1 cellular context compared by ENCODE assay signal in genomic region chr1:55217226-55217996, GRCh38.
TF ChIP-seq lines count a peak whose summit lies in the region.

No MANE protein-coding gene starts in this region.

TF ChIP-seq in K562, 482 proteins besides CTCF, POLR2A, EP300 and RAD21 (continued from another document and continues in another):
- TF ChIP-seq HDAC8 (tag; IDR thresholded peaks at IDR 0.05) (no peak), NCOR1 (IDR thresholded peaks at IDR 0.05) (no peak), RBM39 (optimal IDR thresholded peaks at IDR 0.05; ENCODE audit: low read depth, low read length) (no peak), SMARCE1 (IDR thresholded peaks at IDR 0.05) (no peak), ZNF551 (CRISPR knock-in tag; IDR thresholded peaks at IDR 0.05) (no peak), ELF1 (tag; IDR thresholded peaks at IDR 0.05) (peak; percentile 62), GTF2F1 (IDR thresholded peaks at IDR 0.05; ENCODE audit: low read depth, low read length) (no peak), HOXB6 (CRISPR knock-in tag; IDR thresholded peaks at IDR 0.05; ENCODE audit: borderline replicate concordance) (no peak), PHF8 (IDR thresholded peaks at IDR 0.05; ENCODE audit: borderline replicate concordance, low read length) (no peak), TRIM28 (IDR thresholded peaks at IDR 0.05) (no peak), ZNF830 (CRISPR knock-in tag; IDR thresholded peaks at IDR 0.05) (no peak), ZNF140 (CRISPR knock-in tag; IDR thresholded peaks at IDR 0.05) (no peak), NFIX (CRISPR knock-in tag; IDR thresholded peaks at IDR 0.05; ENCODE audit: low read depth) (no peak), USF1 (CRISPR knock-in tag; IDR thresholded peaks at IDR 0.05) (no peak), PTRF (tag; IDR thresholded peaks at IDR 0.05) (no peak), MCM5 (IDR thresholded peaks at IDR 0.05; ENCODE audit: low read depth) (no peak), CTBP1 (IDR thresholded peaks at IDR 0.05; ENCODE audit: borderline replicate concordance) (no peak), ZBTB1 (CRISPR knock-in tag; IDR thresholded peaks at IDR 0.05; ENCODE audit: borderline replicate concordance, low read depth) (no peak), ETS2 (tag; IDR thresholded peaks at IDR 0.05; ENCODE audit: borderline replicate concordance, poor library complexity, severe bottlenecking) (no peak), ZNF41 (CRISPR knock-in tag; conservative IDR thresholded peaks at IDR 0.05) (no peak), SMAD2 (IDR thresholded peaks at IDR 0.05; ENCODE audit: low read depth, low read length) (no peak), BRF2 (IDR thresholded peaks at IDR 0.05; ENCODE audit: borderline replicate concordance, insufficient read depth, insufficient read length) (no peak), MTA1 (IDR thresholded peaks at IDR 0.05; ENCODE audit: borderline replicate concordance) (peak; percentile 63; the same call in 1 of the 2 replicates), SAFB (IDR thresholded peaks at IDR 0.05; ENCODE audit: borderline replicate concordance, low read depth, low read length) (no peak), ZNF354B (CRISPR knock-in tag; IDR thresholded peaks at IDR 0.05) (no peak), ZBTB49 (CRISPR knock-in tag; IDR thresholded peaks at IDR 0.05; ENCODE audit: borderline replicate concordance) (no peak), SNRNP70 (optimal IDR thresholded peaks at IDR 0.05; ENCODE audit: low read depth, low read length) (no peak), POLR2B (IDR thresholded peaks at IDR 0.05; ENCODE audit: low read depth, partially characterized antibody) (no peak), PHTF2 (CRISPR knock-in tag; IDR thresholded peaks at IDR 0.05) (no peak), ZNF23 (CRISPR knock-in tag; IDR thresholded peaks at IDR 0.05) (no peak), RREB1 (CRISPR knock-in tag; IDR thresholded peaks at IDR 0.05) (no peak), ZNF699 (CRISPR knock-in tag; IDR thresholded peaks at IDR 0.05; ENCODE audit: insufficient replicate concordance) (no peak), ZBTB17 (CRISPR knock-in tag; IDR thresholded peaks at IDR 0.05) (no peak), CREB3L1 (IDR thresholded peaks at IDR 0.05; ENCODE audit: borderline replicate concordance, low read depth) (no peak), PHB2 (IDR thresholded peaks at IDR 0.05; ENCODE audit: low read depth) (no peak), PURB (CRISPR knock-in tag; IDR thresholded peaks at IDR 0.05; ENCODE audit: low read depth) (no peak), PHB (CRISPR knock-in tag; IDR thresholded peaks at IDR 0.05) (no peak), ELK3 (CRISPR knock-in tag; IDR thresholded peaks at IDR 0.05) (no peak), MYNN (IDR thresholded peaks at IDR 0.05) (no peak), MYNN (CRISPR knock-in tag; IDR thresholded peaks at IDR 0.05) (no peak), THRB (CRISPR knock-in tag; conservative IDR thresholded peaks at IDR 0.05) (no peak)
- TF ChIP-seq, protein P1, sequence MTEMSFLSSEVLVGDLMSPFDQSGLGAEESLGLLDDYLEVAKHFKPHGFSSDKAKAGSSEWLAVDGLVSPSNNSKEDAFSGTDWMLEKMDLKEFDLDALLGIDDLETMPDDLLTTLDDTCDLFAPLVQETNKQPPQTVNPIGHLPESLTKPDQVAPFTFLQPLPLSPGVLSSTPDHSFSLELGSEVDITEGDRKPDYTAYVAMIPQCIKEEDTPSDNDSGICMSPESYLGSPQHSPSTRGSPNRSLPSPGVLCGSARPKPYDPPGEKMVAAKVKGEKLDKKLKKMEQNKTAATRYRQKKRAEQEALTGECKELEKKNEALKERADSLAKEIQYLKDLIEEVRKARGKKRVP (CRISPR knock-in tag; IDR thresholded peaks at IDR 0.05): no peak
- TF ChIP-seq, protein P2, sequence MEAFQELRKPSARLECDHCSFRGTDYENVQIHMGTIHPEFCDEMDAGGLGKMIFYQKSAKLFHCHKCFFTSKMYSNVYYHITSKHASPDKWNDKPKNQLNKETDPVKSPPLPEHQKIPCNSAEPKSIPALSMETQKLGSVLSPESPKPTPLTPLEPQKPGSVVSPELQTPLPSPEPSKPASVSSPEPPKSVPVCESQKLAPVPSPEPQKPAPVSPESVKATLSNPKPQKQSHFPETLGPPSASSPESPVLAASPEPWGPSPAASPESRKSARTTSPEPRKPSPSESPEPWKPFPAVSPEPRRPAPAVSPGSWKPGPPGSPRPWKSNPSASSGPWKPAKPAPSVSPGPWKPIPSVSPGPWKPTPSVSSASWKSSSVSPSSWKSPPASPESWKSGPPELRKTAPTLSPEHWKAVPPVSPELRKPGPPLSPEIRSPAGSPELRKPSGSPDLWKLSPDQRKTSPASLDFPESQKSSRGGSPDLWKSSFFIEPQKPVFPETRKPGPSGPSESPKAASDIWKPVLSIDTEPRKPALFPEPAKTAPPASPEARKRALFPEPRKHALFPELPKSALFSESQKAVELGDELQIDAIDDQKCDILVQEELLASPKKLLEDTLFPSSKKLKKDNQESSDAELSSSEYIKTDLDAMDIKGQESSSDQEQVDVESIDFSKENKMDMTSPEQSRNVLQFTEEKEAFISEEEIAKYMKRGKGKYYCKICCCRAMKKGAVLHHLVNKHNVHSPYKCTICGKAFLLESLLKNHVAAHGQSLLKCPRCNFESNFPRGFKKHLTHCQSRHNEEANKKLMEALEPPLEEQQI (IDR thresholded peaks at IDR 0.05): no peak
